In the genomic region with DNA sequence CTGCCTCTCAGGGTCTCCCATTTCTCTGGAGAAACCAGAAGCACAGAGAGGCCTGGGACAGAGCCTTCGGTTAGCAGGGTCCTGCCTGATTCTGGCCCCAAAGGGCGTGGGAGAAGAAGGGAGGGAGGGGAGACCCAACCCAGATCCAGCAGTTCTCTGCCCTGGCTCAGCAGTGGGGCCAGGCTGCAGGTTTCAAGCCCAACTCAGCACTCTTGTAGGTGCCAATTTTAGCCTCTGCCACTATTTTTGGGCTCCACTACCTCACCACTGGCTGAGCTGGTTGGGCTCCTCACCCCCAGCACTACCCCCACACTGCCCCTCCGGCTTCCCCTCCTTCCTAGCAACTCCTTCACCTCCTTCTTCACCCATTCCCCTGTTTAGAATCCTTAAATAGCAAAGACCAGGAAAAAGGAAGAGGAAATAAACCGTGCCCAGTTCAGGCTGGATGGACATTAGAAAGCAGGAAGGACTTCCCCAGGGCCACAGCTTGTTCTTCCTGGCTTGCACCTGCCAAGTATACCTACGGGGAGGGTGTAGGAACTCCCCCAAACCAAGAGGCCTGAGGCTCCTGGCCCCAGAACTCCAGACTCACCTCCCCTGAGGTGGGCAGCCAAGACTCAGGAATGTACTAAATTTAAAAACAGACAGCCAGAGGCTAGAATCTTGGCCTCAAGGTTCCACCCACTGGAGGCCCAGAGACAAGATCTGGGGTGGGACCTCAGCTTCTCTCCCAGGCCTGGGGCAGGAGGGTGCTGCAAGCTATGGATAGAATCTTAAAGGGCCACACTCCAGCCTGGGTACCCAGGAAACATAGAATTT, we compare ENCODE assay signal across 1 cellular context.
TF ChIP-seq lines count a peak whose summit lies in the region.

No MANE protein-coding gene starts in this region.

TF ChIP-seq in GM12878, 131 proteins besides CTCF, POLR2A, EP300 and RAD21:
- peak; percentile 41; the same call in 1 of the 2 replicates for TF ChIP-seq SMAD5 (IDR thresholded peaks at IDR 0.05; ENCODE audit: low read depth)
- peak; percentile 82 for TF ChIP-seq MEF2A (IDR thresholded peaks at IDR 0.05; ENCODE audit: insufficient read depth, low read depth, low read length)
- TF ChIP-seq, protein P1, sequence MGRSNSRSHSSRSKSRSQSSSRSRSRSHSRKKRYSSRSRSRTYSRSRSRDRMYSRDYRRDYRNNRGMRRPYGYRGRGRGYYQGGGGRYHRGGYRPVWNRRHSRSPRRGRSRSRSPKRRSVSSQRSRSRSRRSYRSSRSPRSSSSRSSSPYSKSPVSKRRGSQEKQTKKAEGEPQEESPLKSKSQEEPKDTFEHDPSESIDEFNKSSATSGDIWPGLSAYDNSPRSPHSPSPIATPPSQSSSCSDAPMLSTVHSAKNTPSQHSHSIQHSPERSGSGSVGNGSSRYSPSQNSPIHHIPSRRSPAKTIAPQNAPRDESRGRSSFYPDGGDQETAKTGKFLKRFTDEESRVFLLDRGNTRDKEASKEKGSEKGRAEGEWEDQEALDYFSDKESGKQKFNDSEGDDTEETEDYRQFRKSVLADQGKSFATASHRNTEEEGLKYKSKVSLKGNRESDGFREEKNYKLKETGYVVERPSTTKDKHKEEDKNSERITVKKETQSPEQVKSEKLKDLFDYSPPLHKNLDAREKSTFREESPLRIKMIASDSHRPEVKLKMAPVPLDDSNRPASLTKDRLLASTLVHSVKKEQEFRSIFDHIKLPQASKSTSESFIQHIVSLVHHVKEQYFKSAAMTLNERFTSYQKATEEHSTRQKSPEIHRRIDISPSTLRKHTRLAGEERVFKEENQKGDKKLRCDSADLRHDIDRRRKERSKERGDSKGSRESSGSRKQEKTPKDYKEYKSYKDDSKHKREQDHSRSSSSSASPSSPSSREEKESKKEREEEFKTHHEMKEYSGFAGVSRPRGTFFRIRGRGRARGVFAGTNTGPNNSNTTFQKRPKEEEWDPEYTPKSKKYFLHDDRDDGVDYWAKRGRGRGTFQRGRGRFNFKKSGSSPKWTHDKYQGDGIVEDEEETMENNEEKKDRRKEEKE (IDR thresholded peaks at IDR 0.05), result no peak
- no peak for TF ChIP-seq IKZF1 (conservative IDR thresholded peaks at IDR 0.05)
- peak; percentile 38; the same call in 1 of the 2 replicates for TF ChIP-seq EED (IDR thresholded peaks at IDR 0.05; ENCODE audit: low read depth)
- 0 out of 2 replicates have a peak, but pooled peaks have one; percentile 54 for TF ChIP-seq TARDBP (IDR thresholded peaks at IDR 0.05; ENCODE audit: borderline replicate concordance)
- TF ChIP-seq RCOR1 (conservative IDR thresholded peaks at IDR 0.05; ENCODE audit: low read depth, low read length), result no peak
- TF ChIP-seq ETV6 (conservative IDR thresholded peaks at IDR 0.05 in 1 of 2, IDR thresholded peaks at IDR 0.05 in 1 of 2; ENCODE audit: borderline replicate concordance in 1 of 2, low read depth in 1 of 2), result peak in 1 of 2 experiments; percentile 19; a peak in 1 of 4 replicates
- peak; percentile 24 for TF ChIP-seq SMAD1 (IDR thresholded peaks at IDR 0.05; ENCODE audit: low read depth, partially characterized antibody)
- peak; percentile 79 for TF ChIP-seq MEF2B (IDR thresholded peaks at IDR 0.05; ENCODE audit: partially characterized antibody, poor library complexity, severe bottlenecking)
- peak in 1 of 2 experiments; percentile 12; a peak in 1 of 4 replicates for TF ChIP-seq BHLHE40 (IDR thresholded peaks at IDR 0.05; ENCODE audit: borderline replicate concordance in 1 of 2, low read depth in 2 of 2, low read length in 1 of 2)
- peak; percentile 7; the same call in 1 of the 2 replicates for TF ChIP-seq CREM (IDR thresholded peaks at IDR 0.05; ENCODE audit: low read depth)
- TF ChIP-seq, protein P2, sequence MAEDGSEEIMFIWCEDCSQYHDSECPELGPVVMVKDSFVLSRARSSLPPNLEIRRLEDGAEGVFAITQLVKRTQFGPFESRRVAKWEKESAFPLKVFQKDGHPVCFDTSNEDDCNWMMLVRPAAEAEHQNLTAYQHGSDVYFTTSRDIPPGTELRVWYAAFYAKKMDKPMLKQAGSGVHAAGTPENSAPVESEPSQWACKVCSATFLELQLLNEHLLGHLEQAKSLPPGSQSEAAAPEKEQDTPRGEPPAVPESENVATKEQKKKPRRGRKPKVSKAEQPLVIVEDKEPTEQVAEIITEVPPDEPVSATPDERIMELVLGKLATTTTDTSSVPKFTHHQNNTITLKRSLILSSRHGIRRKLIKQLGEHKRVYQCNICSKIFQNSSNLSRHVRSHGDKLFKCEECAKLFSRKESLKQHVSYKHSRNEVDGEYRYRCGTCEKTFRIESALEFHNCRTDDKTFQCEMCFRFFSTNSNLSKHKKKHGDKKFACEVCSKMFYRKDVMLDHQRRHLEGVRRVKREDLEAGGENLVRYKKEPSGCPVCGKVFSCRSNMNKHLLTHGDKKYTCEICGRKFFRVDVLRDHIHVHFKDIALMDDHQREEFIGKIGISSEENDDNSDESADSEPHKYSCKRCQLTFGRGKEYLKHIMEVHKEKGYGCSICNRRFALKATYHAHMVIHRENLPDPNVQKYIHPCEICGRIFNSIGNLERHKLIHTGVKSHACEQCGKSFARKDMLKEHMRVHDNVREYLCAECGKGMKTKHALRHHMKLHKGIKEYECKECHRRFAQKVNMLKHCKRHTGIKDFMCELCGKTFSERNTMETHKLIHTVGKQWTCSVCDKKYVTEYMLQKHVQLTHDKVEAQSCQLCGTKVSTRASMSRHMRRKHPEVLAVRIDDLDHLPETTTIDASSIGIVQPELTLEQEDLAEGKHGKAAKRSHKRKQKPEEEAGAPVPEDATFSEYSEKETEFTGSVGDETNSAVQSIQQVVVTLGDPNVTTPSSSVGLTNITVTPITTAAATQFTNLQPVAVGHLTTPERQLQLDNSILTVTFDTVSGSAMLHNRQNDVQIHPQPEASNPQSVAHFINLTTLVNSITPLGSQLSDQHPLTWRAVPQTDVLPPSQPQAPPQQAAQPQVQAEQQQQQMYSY (CRISPR knock-in tag; IDR thresholded peaks at IDR 0.05), result no peak
